In genomic region chr2:1544478-1545069, GRCh38 we compare ENCODE assay signal across 18 cellular contexts.
DNase-seq lines count a peak whose midpoint lies in the region; ATAC-seq, FAIRE-seq and TF ChIP-seq lines count a peak whose summit lies in the region.
"Had no signal": no experiment of that assay in that cellular context is flagged by ENCODE, and none has a peak within 500 bp of the region (broad histone marks: within the 10 kb centered on the region; RNA-seq: fewer than 3 reads in every experiment).

No MANE protein-coding gene starts in this region.

- no peak for DNase-seq in activated naive CD4-positive, alpha-beta T cell treated with anti-CD3 and anti-CD28 coated beads, Interleukin-2, amount 50 U/mL, for 72 hours (ENCODE audit: low spot score in 2 of 2)
- no peak for DNase-seq in activated naive CD4-positive, alpha-beta T cell treated with Interleukin-2 at 50 U/mL for 16 hours
- DNase-seq in astrocyte (ENCODE audit: low read depth) (peak; percentile 27), glomerular endothelial cell (ENCODE audit: extremely low read depth, low read depth, low spot score) (peak; percentile 31), thyroid gland (peak; percentile 38 to 63), transverse colon (no peak)
- DNase-seq: activated naive CD4-positive, alpha-beta T cell; CD8-positive, alpha-beta memory T cell; lower lobe of right lung; right cardiac atrium; stimulated activated CD4-positive, alpha-beta T cell treated with anti-CD3 and anti-CD28 coated beads, Interleukin-2, amount 100 ng/mL, for 24 hours; stimulated activated CD8-positive, alpha-beta memory T cell treated with anti-CD3 and anti-CD28 coated beads, Interleukin-4, amount 100 ng/mL, for 48 hours; upper lobe of left lung had no signal

- no peaks in the 10 kb centered on the region for H3K9me3 Mint-ChIP-seq in activated naive CD4-positive, alpha-beta T cell treated with anti-CD3 and anti-CD28 coated beads, Interleukin-2, amount 50 U/mL, for 72 hours
- no peaks in the 10 kb centered on the region for H3K9me3 Mint-ChIP-seq in astrocyte (ENCODE audit: unreplicated experiment)
- H3K9me3 Mint-ChIP-seq: CD8-positive, alpha-beta memory T cell; central memory CD8-positive, alpha-beta T cell had no signal

- H3K4me3 ChIP-seq in astrocyte (ENCODE audit: insufficient read depth, low read depth, low read length) (no peak overlapping the region), thyroid gland (replicated peaks in 1 of 3) (no peak overlapping the region), transverse colon (no peak overlapping the region)
- H3K4me3 ChIP-seq: lower lobe of right lung, upper lobe of left lung had no signal

- no peaks in the 10 kb centered on the region for H3K27me3 ChIP-seq in astrocyte (ENCODE audit: insufficient read depth, low read length)
- H3K27me3 ChIP-seq in thyroid gland = no peaks in the 10 kb centered on the region
- H3K27me3 ChIP-seq in transverse colon = no peaks in the 10 kb centered on the region
- H3K27me3 ChIP-seq: upper lobe of left lung had no signal

- H3K27me3 Mint-ChIP-seq in astrocyte (ENCODE audit: low read depth, unreplicated experiment) = peaks cover 14% of the 10 kb centered on the region

- peaks cover 3% of the 10 kb centered on the region for H3K4me1 ChIP-seq in astrocyte (ENCODE audit: insufficient read depth, low read length)
- no peaks in the 10 kb centered on the region for H3K4me1 ChIP-seq in thyroid gland
- peaks cover 0 to 4% (median 0%) of the 10 kb centered on the region in 4 donors for H3K4me1 ChIP-seq in transverse colon
- H3K4me1 ChIP-seq: lower lobe of right lung had no signal

- no peak overlapping the region for H3K9ac ChIP-seq in astrocyte (ENCODE audit: low read length)

- H3K27ac Mint-ChIP-seq in activated naive CD4-positive, alpha-beta T cell treated with anti-CD3 and anti-CD28 coated beads, Interleukin-2, amount 50 U/mL, for 72 hours = no peak overlapping the region
- no peak overlapping the region for H3K27ac Mint-ChIP-seq in astrocyte (ENCODE audit: unreplicated experiment)

- TF ChIP-seq CTCF in astrocyte (IDR thresholded peaks at IDR 0.05; ENCODE audit: insufficient read depth, low read depth, low read length) (no peak), thyroid gland (IDR thresholded peaks at IDR 0.05) (no peak), transverse colon (IDR thresholded peaks at IDR 0.05) (no peak)

- H3K36me3 ChIP-seq in astrocyte (ENCODE audit: insufficient read depth, low read length) (no peaks in the 10 kb centered on the region), thyroid gland (peaks cover 38 to 46% of the 10 kb centered on the region in 2 donors), transverse colon (no peaks in the 10 kb centered on the region)
- H3K36me3 ChIP-seq: lower lobe of right lung, upper lobe of left lung had no signal

- no peaks in the 10 kb centered on the region for H3K79me2 ChIP-seq in astrocyte (ENCODE audit: insufficient read depth, low read length)

- intact Hi-C loops in thyroid gland (cut with DNase I) = loop anchor here (10.0 kb wide), 1 partner anchor 590 kb away; the partner anchor contains the start of gene SNTG2
- intact Hi-C loops in transverse colon (cut with DNase I; ENCODE audit: low total_unique reads) = no loop called here

- H3K4me3 Mint-ChIP-seq in astrocyte (ENCODE audit: unreplicated experiment) = no peak overlapping the region
- H3K4me3 Mint-ChIP-seq: CD8-positive, alpha-beta memory T cell; central memory CD8-positive, alpha-beta T cell had no signal

- no peak for FAIRE-seq in astrocyte (lab: Jason Lieb, UNC)
- FAIRE-seq: A204.1, GM12892 had no signal

- peak; percentile 20 to 33 for ATAC-seq in activated naive CD4-positive, alpha-beta T cell treated with anti-CD3 and anti-CD28 coated beads, Interleukin-2, amount 50 U/mL, for 72 hours
- ATAC-seq in GM21423 (IDR thresholded peaks at IDR 0.05; ENCODE audit: unreplicated experiment) = no peak
- no peak for ATAC-seq in HG02610 (IDR thresholded peaks at IDR 0.05; ENCODE audit: unreplicated experiment)
- ATAC-seq: lower lobe of right lung had no signal

- TF ChIP-seq POLR2A in thyroid gland (IDR thresholded peaks at IDR 0.05) (peak in 1 of 2 donors; percentile 10), transverse colon (IDR thresholded peaks at IDR 0.05) (no peak)

- peak overlapping the region; percentile 28 for H2AFZ ChIP-seq in astrocyte (ENCODE audit: low read depth, low read length)

- no peaks in the 10 kb centered on the region for H4K20me1 ChIP-seq in astrocyte (ENCODE audit: insufficient read depth, low read length)

- TF ChIP-seq EP300 in transverse colon (IDR thresholded peaks at IDR 0.05; ENCODE audit: low read depth) = no peak

- no peak overlapping the region for H3K27ac ChIP-seq in astrocyte (ENCODE audit: low read depth, low read length)
- H3K27ac ChIP-seq in thyroid gland = peak overlapping the region in 2 of 3 donors; percentile 1 to 37
- no peak overlapping the region for H3K27ac ChIP-seq in transverse colon
- H3K27ac ChIP-seq: lower lobe of right lung, upper lobe of left lung had no signal

- in situ Hi-C loops in transverse colon (cut with MboI; ENCODE audit: low pct_ligation_motif_present in 1 of 4, low pct_unique_long_range_greater_than_20kb in 1 of 4, low sequenced_read_pairs in 3 of 4) = loop anchor here in 3 of 4 donors (10.0 to 25.0 kb wide), 3 partner anchors 690 to 832 kb away; no protein-coding TSS in a partner anchor

- H3K4me1 Mint-ChIP-seq in astrocyte (ENCODE audit: low read depth, unreplicated experiment) = peaks cover 2% of the 10 kb centered on the region
- H3K4me1 Mint-ChIP-seq: central memory CD8-positive, alpha-beta T cell had no signal

- no peaks in the 10 kb centered on the region for H3K36me3 Mint-ChIP-seq in activated naive CD4-positive, alpha-beta T cell treated with anti-CD3 and anti-CD28 coated beads, Interleukin-2, amount 50 U/mL, for 72 hours
- H3K36me3 Mint-ChIP-seq in astrocyte (ENCODE audit: low read depth, unreplicated experiment) = no peaks in the 10 kb centered on the region
- H3K36me3 Mint-ChIP-seq: CD8-positive, alpha-beta memory T cell had no signal

- H3K4me2 ChIP-seq in astrocyte (ENCODE audit: low read length) = no peak overlapping the region

- WGBS in thyroid gland, 2 donors = 77 to 81% methylated on average over 3 to 4 of the region's 4 CpGs
- WGBS in transverse colon (ENCODE audit: low coverage in 1 of 2), 2 donors = 85% methylated on average over 4 of the region's 4 CpGs; no CpG with 5 or more reads in 1 of the 2 donors

- no peaks in the 10 kb centered on the region for H3K9me3 ChIP-seq in astrocyte (ENCODE audit: insufficient read depth, low read depth, low read length)
- no peaks in the 10 kb centered on the region for H3K9me3 ChIP-seq in thyroid gland
- no peaks in the 10 kb centered on the region for H3K9me3 ChIP-seq in transverse colon
- H3K9me3 ChIP-seq: lower lobe of right lung, upper lobe of left lung had no signal

Comparison
In these comparisons a context has a peak if more than half of its experiments do, and no peak if none do; other contexts are left out.
1. ATAC-seq: peak in activated naive CD4-positive, alpha-beta T cell treated with anti-CD3 and anti-CD28 coated beads, Interleukin-2, amount 50 U/mL, for 72 hours (2 of 2); none in GM21423 (single experiment) and HG02610 (single experiment).
2. DNase-seq: peak in astrocyte (single experiment), glomerular endothelial cell (single experiment) and thyroid gland (2 of 2); none in activated naive CD4-positive, alpha-beta T cell treated with anti-CD3 and anti-CD28 coated beads, Interleukin-2, amount 50 U/mL, for 72 hours (0 of 2), activated naive CD4-positive, alpha-beta T cell treated with Interleukin-2 at 50 U/mL for 16 hours (single experiment) and transverse colon (single experiment).
3. H3K27ac ChIP-seq: peak in thyroid gland (2 of 3); none in astrocyte (single experiment) and transverse colon (0 of 4).